Comparison of ENCODE assay signal across 8 cellular contexts in the genomic region with DNA sequence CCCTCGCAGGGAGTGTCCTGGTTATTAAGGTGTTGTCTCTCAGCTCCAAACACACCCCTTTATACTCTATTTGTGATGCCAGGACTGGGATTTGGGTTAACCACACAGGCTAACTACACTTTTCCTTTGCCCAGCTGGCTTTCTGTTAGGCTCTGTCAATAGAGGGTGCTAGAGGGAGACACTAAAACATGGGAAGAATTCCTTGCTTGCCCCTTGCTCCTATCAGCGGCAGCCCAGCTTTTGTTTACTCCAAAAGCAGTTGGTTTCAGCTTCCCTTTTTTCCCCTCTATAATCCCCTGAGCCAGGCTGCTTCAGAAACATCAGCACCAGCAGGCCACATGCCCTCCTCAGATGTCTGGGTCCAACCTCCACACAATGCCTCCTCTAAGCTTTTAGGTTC.
DNase-seq lines count a peak whose midpoint lies in the region; ATAC-seq and TF ChIP-seq lines count a peak whose summit lies in the region.

No MANE protein-coding gene starts in this region.

- no peak for TF ChIP-seq POLR2A in esophagus muscularis mucosa (IDR thresholded peaks at IDR 0.05; ENCODE audit: low read depth)

- no peak for TF ChIP-seq EP300 in esophagus muscularis mucosa (IDR thresholded peaks at IDR 0.05)

- peak; percentile 38 for DNase-seq in SIG-M5 treated with dmso at 0.1 percent for 504 hours (lab: John Stamatoyannopoulos, UW; ENCODE audit: unreplicated experiment)
- DNase-seq in SIG-M5 (lab: John Stamatoyannopoulos, UW) = no peak
- DNase-seq in NCI-H774 (lab: John Stamatoyannopoulos, UW) = peak; percentile 71
- DNase-seq in esophagus muscularis mucosa (ENCODE audit: extremely low spot score) = no peak
- peak; percentile 46 for DNase-seq in retinal pigment epithelial cell (ENCODE audit: low read depth)

- intact Hi-C loops in esophagus muscularis mucosa (cut with DNase I) = no loop called here

- no peaks in the 10 kb centered on the region for H3K9me3 ChIP-seq in esophagus muscularis mucosa

- no peaks in the 10 kb centered on the region for H3K36me3 ChIP-seq in esophagus muscularis mucosa

- ATAC-seq in HG03378 (IDR thresholded peaks at IDR 0.05; ENCODE audit: unreplicated experiment) (no peak), HG02973 (IDR thresholded peaks at IDR 0.05; ENCODE audit: unreplicated experiment) (no peak), GM21723 (IDR thresholded peaks at IDR 0.05; ENCODE audit: unreplicated experiment) (no peak)

- no peaks in the 10 kb centered on the region for H3K4me1 ChIP-seq in esophagus muscularis mucosa

- 32% methylated on average over 2 of the region's 2 CpGs for WGBS in esophagus muscularis mucosa

- H3K27ac ChIP-seq in esophagus muscularis mucosa (replicated peaks in 1 of 4) = no peak overlapping the region

- TF ChIP-seq CTCF in esophagus muscularis mucosa (IDR thresholded peaks at IDR 0.05) (peak in 2 of 3 experiments; percentile 8 to 14), retinal pigment epithelial cell (conservative IDR thresholded peaks at IDR 0.05; ENCODE audit: low read depth, low read length) (peak; percentile 90)

- H3K27me3 ChIP-seq in esophagus muscularis mucosa = no peaks in the 10 kb centered on the region

- H3K4me3 ChIP-seq in esophagus muscularis mucosa (no peak overlapping the region), retinal pigment epithelial cell (ENCODE audit: low read length) (no peak overlapping the region)

Comparison
In these comparisons a context has a peak if more than half of its experiments do, and no peak if none do; other contexts are left out.
1. DNase-seq: peak in SIG-M5 treated with dmso at 0.1 percent for 504 hours (single experiment), NCI-H774 (single experiment) and retinal pigment epithelial cell (single experiment); none in SIG-M5 (single experiment) and esophagus muscularis mucosa (single experiment).